15 cellular contexts compared by ENCODE assay signal in the genomic region with DNA sequence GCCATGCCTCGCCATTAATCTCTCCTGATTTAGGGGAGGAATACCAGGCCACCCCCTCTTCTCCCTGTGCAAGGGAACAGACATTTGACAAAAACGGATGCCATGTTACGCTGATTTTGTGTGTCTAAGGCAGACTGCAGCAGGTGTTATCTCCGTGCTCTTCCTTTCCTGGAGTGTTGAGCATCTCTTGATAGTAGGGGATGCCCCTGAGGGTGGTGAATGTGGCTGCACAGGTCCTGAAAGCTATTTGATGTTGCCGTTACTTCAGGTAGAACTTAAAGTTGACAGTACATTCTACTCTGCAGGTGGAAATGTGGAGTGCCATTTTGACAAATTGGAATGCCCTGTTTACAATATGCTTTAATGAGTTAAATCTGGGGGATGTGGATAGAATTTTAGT. TPM values are rescaled to one million over a fixed set of nuclear protein-coding genes. Genes with fewer than 3 reads are reported as not detected.
DNase-seq lines count a peak whose midpoint lies in the region; ATAC-seq and TF ChIP-seq lines count a peak whose summit lies in the region.
"Had no signal": no experiment of that assay in that cellular context is flagged by ENCODE, and none has a peak within 500 bp of the region (broad histone marks: within the 10 kb centered on the region; RNA-seq: fewer than 3 reads in every experiment).

No MANE protein-coding gene starts in this region.

- peaks cover 24 to 74% (median 53%) of the 10 kb centered on the region in 11 experiments for H3K36me3 ChIP-seq in BLaER1 treated with 17β-estradiol and CSF1 and Interleukin-3, amounts not matched to agents 10 nM and 100 nM
- H3K36me3 ChIP-seq in H7 (replicated peaks; ENCODE audit: control insufficient read depth, insufficient read depth, low read length) (peaks cover 1% of the 10 kb centered on the region; the same call in 1 of the 2 replicates), right lobe of liver (peaks cover 0 to 12% (median 2%) of the 10 kb centered on the region in 4 donors)

- peak overlapping the region in 9 of 11 experiments; percentile 3 to 94 (median 69); a peak in 9 of 22 replicates for H3K4me2 ChIP-seq in BLaER1 treated with 17β-estradiol and CSF1 and Interleukin-3, amounts not matched to agents 10 nM and 100 nM

- H3K27me3 ChIP-seq in BLaER1 treated with 17β-estradiol and CSF1 and Interleukin-3, amounts not matched to agents 10 nM and 100 nM, result no peaks in the 10 kb centered on the region
- H3K27me3 ChIP-seq in H7 (ENCODE audit: control insufficient read depth, insufficient read depth, low read length) (no peaks in the 10 kb centered on the region), right lobe of liver (no peaks in the 10 kb centered on the region)
- H3K27me3 ChIP-seq: gastrocnemius medialis had no signal

- H3K36me3 Mint-ChIP-seq in IgD-negative memory B cell, result peaks cover 12% of the 10 kb centered on the region
- H3K36me3 Mint-ChIP-seq in memory B cell, result peaks cover 13% of the 10 kb centered on the region

- peaks cover 71 to 100% (median 97%) of the 10 kb centered on the region in 11 experiments; a peak in 21 of 22 replicates for H4K20me1 ChIP-seq in BLaER1 treated with 17β-estradiol and CSF1 and Interleukin-3, amounts not matched to agents 10 nM and 100 nM

- H3K27ac Mint-ChIP-seq in IgD-negative memory B cell, result peak overlapping the region in 2 of 3 donors; percentile 73 to 90
- peak overlapping the region; percentile 87 for H3K27ac Mint-ChIP-seq in memory B cell

- no peak overlapping the region for H3K4me3 ChIP-seq in BLaER1 treated with 17β-estradiol and CSF1 and Interleukin-3, amounts not matched to agents 10 nM and 100 nM
- no peak overlapping the region for H3K4me3 ChIP-seq in GM12865 (ENCODE audit: low read depth, low read length)
- no peak overlapping the region for H3K4me3 ChIP-seq in H7 (ENCODE audit: insufficient read depth, low read depth, low read length)
- H3K4me3 ChIP-seq in right lobe of liver, result no peak overlapping the region
- H3K4me3 ChIP-seq: gastrocnemius medialis, mucosa of descending colon had no signal

- peaks cover 45 to 46% (median 45%) of the 10 kb centered on the region in 3 donors for H3K4me1 Mint-ChIP-seq in IgD-negative memory B cell
- H3K4me1 Mint-ChIP-seq in memory B cell, result peaks cover 36% of the 10 kb centered on the region

- H3K27me3 Mint-ChIP-seq in IgD-negative memory B cell, result no peaks in the 10 kb centered on the region
- no peaks in the 10 kb centered on the region for H3K27me3 Mint-ChIP-seq in memory B cell

- intact Hi-C loops in right lobe of liver (cut with DNase I), result no loop called here

- no peak for ATAC-seq in memory B cell (ENCODE audit: low read depth)
- no peak for ATAC-seq in GM18519 (IDR thresholded peaks at IDR 0.05; ENCODE audit: low FRiP score, unreplicated experiment)
- no peak for ATAC-seq in GM21390 (IDR thresholded peaks at IDR 0.05; ENCODE audit: unreplicated experiment)
- no peak for ATAC-seq in right lobe of liver
- ATAC-seq: activated CD4-positive, CD25-positive, alpha-beta regulatory T cell treated with anti-CD3 and anti-CD28 coated beads, Interleukin-2, amount 50 U/mL, for 24 hours; mucosa of descending colon had no signal

- peaks cover 61 to 84% (median 76%) of the 10 kb centered on the region in 10 experiments for H3K4me1 ChIP-seq in BLaER1 treated with 17β-estradiol and CSF1 and Interleukin-3, amounts not matched to agents 10 nM and 100 nM
- peaks cover 0 to 64% (median 34%) of the 10 kb centered on the region in 4 donors for H3K4me1 ChIP-seq in right lobe of liver

- H3K4me3 Mint-ChIP-seq in IgD-negative memory B cell (peak overlapping the region in 1 of 4 donors; percentile 78), memory B cell (no peak overlapping the region)

- no peak overlapping the region for H3K9ac ChIP-seq in BLaER1 treated with 17β-estradiol and CSF1 and Interleukin-3, amounts not matched to agents 10 nM and 100 nM

- no peak overlapping the region for H3K27ac ChIP-seq in BLaER1 treated with 17β-estradiol and CSF1 and Interleukin-3, amounts not matched to agents 10 nM and 100 nM
- H3K27ac ChIP-seq in right lobe of liver, result peak overlapping the region in 1 of 3 donors; percentile 85

- WGBS in right lobe of liver (ENCODE audit: insufficient coverage, low coverage, low lambda C conversion rate, missing lambda C conversion rate), result 61% methylated on average over 4 of the region's 5 CpGs

- no peak for TF ChIP-seq CTCF in GM12865 (IDR thresholded peaks at IDR 0.05; ENCODE audit: insufficient read depth, low read depth, low read length, missing control alignments)
- TF ChIP-seq CTCF in right lobe of liver (IDR thresholded peaks at IDR 0.05), result no peak

- no peak for TF ChIP-seq POLR2A in right lobe of liver (IDR thresholded peaks at IDR 0.05)

- H3K9me3 Mint-ChIP-seq in IgD-negative memory B cell (no peaks in the 10 kb centered on the region), memory B cell (no peaks in the 10 kb centered on the region)

- peak; percentile 66 for DNase-seq in GM12865 (ENCODE audit: low read depth)
- no peak for DNase-seq in memory B cell (ENCODE audit: low spot score in 2 of 2)
- no peak for DNase-seq in H7
- DNase-seq in right lobe of liver, result no peak
- DNase-seq: activated gamma-delta T cell; MM.1S; mucosa of descending colon; stimulated activated CD4-positive, alpha-beta T cell treated with anti-CD3 and anti-CD28 coated beads, Interleukin-4, amount 100 ng/mL, for 4 hours; stimulated activated naive CD4-positive, alpha-beta T cell treated with Interleukin-2 at 50 U/mL for 16 hours had no signal

- H3K9me3 ChIP-seq in BLaER1 treated with 17β-estradiol and CSF1 and Interleukin-3, amounts not matched to agents 10 nM and 100 nM (replicated peaks in 1 of 11), result no peaks in the 10 kb centered on the region
- H3K9me3 ChIP-seq in right lobe of liver, result no peaks in the 10 kb centered on the region
- H3K9me3 ChIP-seq: gastrocnemius medialis, mucosa of descending colon had no signal

RNA-seq across cellular contexts. Expression of a gene that starts 21.5 kb away (rescaled TPM):
- 1.6 TPM for polyA plus RNA-seq in IgD-negative memory B cell
- 10.2 and 12.7 TPM in 2 replicates for total RNA-seq in H7 (2014; rRNA removed; shearing (Covaris generic))
- 10 to 100 TPM in 4 of 6 experiments, 1 to 10 TPM in 2; 8.5 to 23.1 (median 13.2) TPM for total RNA-seq in right lobe of liver
